8 cellular contexts compared by ENCODE assay signal in genomic region chr16:2033057-2033911, GRCh38. TPM values are rescaled to one million over a fixed set of nuclear protein-coding genes. Genes with fewer than 3 reads are reported as not detected.
A peak's percentile ranks its signal among the peaks of the same experiment; 100 is the strongest.
DNase-seq lines count a peak whose midpoint lies in the region; ATAC-seq and TF ChIP-seq lines count a peak whose summit lies in the region.

No MANE protein-coding gene starts in this region.

- H3K9me3 Mint-ChIP-seq in activated T-helper 17 cell treated with anti-CD3 and anti-CD28 coated beads, Interleukin-2, amount 50 U/mL, for 72 hours, result no peaks in the 10 kb centered on the region

- DNase-seq in DND-41 (no peak), left ventricle myocardium inferior (peak; percentile 76), putamen (ENCODE audit: low spot score) (peak; percentile 94), DMS153 (lab: John Stamatoyannopoulos, UW) (no peak), NCI-H2081 treated with DMSO at 0.1 percent for 48 hours (lab: John Stamatoyannopoulos, UW) (no peak), GM10248 (ENCODE audit: extremely low spot score) (no peak)
- DNase-seq in activated naive CD4-positive, alpha-beta T cell (lab: John Stamatoyannopoulos, UW), result no peak

- H3K27ac Mint-ChIP-seq in activated T-helper 17 cell treated with anti-CD3 and anti-CD28 coated beads, Interleukin-2, amount 50 U/mL, for 72 hours, result no peak overlapping the region

- CTCF ChIA-PET in GM10248 (lab: Yijun Ruan, JAX), result interaction anchor here (0.8 to 2.4 kb wide), 3 partner anchors 11 to 107 kb away, joined by 4 to 16 read pairs (median 6); no protein-coding TSS in a partner anchor

- H3K36me3 ChIP-seq in DND-41 (ENCODE audit: insufficient read depth, low read length) (no peaks in the 10 kb centered on the region), left ventricle myocardium inferior (peaks cover 40% of the 10 kb centered on the region)

- no peaks in the 10 kb centered on the region for H3K4me1 Mint-ChIP-seq in activated T-helper 17 cell treated with anti-CD3 and anti-CD28 coated beads, Interleukin-2, amount 50 U/mL, for 72 hours

- TF ChIP-seq CTCF in DND-41 (IDR thresholded peaks at IDR 0.05; ENCODE audit: borderline replicate concordance, extremely low read depth, low read length, poor library complexity, severe bottlenecking), result no peak
- TF ChIP-seq CTCF in left ventricle myocardium inferior (IDR thresholded peaks at IDR 0.05; ENCODE audit: borderline replicate concordance), result no peak
- no peak for TF ChIP-seq CTCF in GM10248 (IDR thresholded peaks at IDR 0.05; ENCODE audit: control extremely low read depth, extremely low read depth, low read depth, missing control alignments)

- H3K4me1 ChIP-seq in DND-41 (ENCODE audit: insufficient read depth, low read length), result no peaks in the 10 kb centered on the region
- H3K4me1 ChIP-seq in left ventricle myocardium inferior, result peaks cover 80% of the 10 kb centered on the region

- no peak overlapping the region for H2AFZ ChIP-seq in DND-41 (ENCODE audit: low read depth, low read length)

- no peak overlapping the region for H3K4me3 Mint-ChIP-seq in activated T-helper 17 cell treated with anti-CD3 and anti-CD28 coated beads, Interleukin-2, amount 50 U/mL, for 72 hours

- no peaks in the 10 kb centered on the region for H3K79me2 ChIP-seq in DND-41 (ENCODE audit: insufficient read depth, low read length)

- no peaks in the 10 kb centered on the region for H3K9me3 ChIP-seq in DND-41 (ENCODE audit: insufficient read depth, low read length, severe bottlenecking)
- H3K9me3 ChIP-seq in left ventricle myocardium inferior (replicated peaks), result no peaks in the 10 kb centered on the region

- H3K4me3 ChIP-seq in DND-41 (ENCODE audit: low read depth in 1 of 2, low read length in 2 of 2) (no peak overlapping the region), left ventricle myocardium inferior (peak overlapping the region; percentile 72)

- POLR2A ChIA-PET in GM10248 (lab: Yijun Ruan, JAX), result interaction anchor here (1.1 kb wide), 1 partner anchor 122 kb away, joined by 4 read pairs; the partner anchor contains the start of gene TRAF7

- H3K27me3 Mint-ChIP-seq in activated T-helper 17 cell treated with anti-CD3 and anti-CD28 coated beads, Interleukin-2, amount 50 U/mL, for 72 hours, result no peaks in the 10 kb centered on the region

- H3K4me2 ChIP-seq in DND-41 (ENCODE audit: insufficient read depth, low read length), result no peak overlapping the region

- peak; percentile 13; the same call in 1 of the 3 replicates for ATAC-seq in DND-41 (ENCODE audit: insufficient read depth, low read depth)
- peak; percentile 26 for ATAC-seq in activated T-helper 17 cell treated with anti-CD3 and anti-CD28 coated beads, Interleukin-2, amount 50 U/mL, for 72 hours (replicated peaks)

- H3K27ac ChIP-seq in DND-41 (ENCODE audit: low read length), result no peak overlapping the region
- peak overlapping the region; percentile 98 for H3K27ac ChIP-seq in left ventricle myocardium inferior (replicated peaks)

- H3K36me3 Mint-ChIP-seq in activated T-helper 17 cell treated with anti-CD3 and anti-CD28 coated beads, Interleukin-2, amount 50 U/mL, for 72 hours (ENCODE audit: low read depth), result no peaks in the 10 kb centered on the region

- intact Hi-C loops in left ventricle myocardium inferior (cut with micrococcal nuclease), result no loop called here

- H3K27me3 ChIP-seq in DND-41 (ENCODE audit: insufficient read depth, low read length, poor library complexity) (peaks cover 9% of the 10 kb centered on the region), left ventricle myocardium inferior (ENCODE audit: low read depth) (no peaks in the 10 kb centered on the region)

- peaks cover 6% of the 10 kb centered on the region for H4K20me1 ChIP-seq in DND-41 (ENCODE audit: insufficient read depth, low read length)

- no peak overlapping the region for H3K9ac ChIP-seq in DND-41 (ENCODE audit: low read depth, low read length)

RNA-seq across cellular contexts. Expression of gene NHERF2, which starts 6.6 kb away (rescaled TPM):
- total RNA-seq in activated T-helper 17 cell treated with anti-CD3 and anti-CD28 coated beads, Interleukin-2, amount 50 U/mL, for 72 hours, result 1 to 10 TPM in 1 of 2 donors, under 1 TPM in 1; 0.21 to 2.9 TPM
- total RNA-seq in left ventricle myocardium inferior, result 221 TPM

RNA-seq across cellular contexts. Expression of gene NPW, which starts 13.7 kb away (rescaled TPM):
- total RNA-seq in activated T-helper 17 cell treated with anti-CD3 and anti-CD28 coated beads, Interleukin-2, amount 50 U/mL, for 72 hours, result 1 to 10 TPM in 1 of 2 donors, not detected in 1; 2.8 TPM
- total RNA-seq in left ventricle myocardium inferior, result not detected

RNA-seq across cellular contexts. Expression of gene NTHL1, which starts 14.3 kb away (rescaled TPM):
- total RNA-seq in activated T-helper 17 cell treated with anti-CD3 and anti-CD28 coated beads, Interleukin-2, amount 50 U/mL, for 72 hours, result 10 to 100 TPM; 13.2 to 37.6 TPM
- 21.7 TPM for total RNA-seq in left ventricle myocardium inferior

RNA-seq across cellular contexts. Expression of gene TSC2, which starts 14.5 kb away (rescaled TPM):
- total RNA-seq in activated T-helper 17 cell treated with anti-CD3 and anti-CD28 coated beads, Interleukin-2, amount 50 U/mL, for 72 hours, result 10 to 100 TPM; 79.3 to 83.7 TPM
- 80.1 TPM for total RNA-seq in left ventricle myocardium inferior

RNA-seq across cellular contexts. Expression of gene ZNF598, which starts 23.7 kb away (rescaled TPM):
- total RNA-seq in activated T-helper 17 cell treated with anti-CD3 and anti-CD28 coated beads, Interleukin-2, amount 50 U/mL, for 72 hours, result 10 to 100 TPM; 41.2 to 79.6 TPM
- total RNA-seq in left ventricle myocardium inferior, result 14.5 TPM

Comparison
In these comparisons a context has a peak if more than half of its experiments do, and no peak if none do; other contexts are left out.
1. DNase-seq: peak in left ventricle myocardium inferior (single experiment) and putamen (single experiment); none in DND-41 (single experiment), DMS153 (single experiment), NCI-H2081 treated with DMSO at 0.1 percent for 48 hours (single experiment), GM10248 (single experiment) and activated naive CD4-positive, alpha-beta T cell (0 of 4).
2. RNA of gene NHERF2, which starts 6.6 kb away (total RNA-seq): 221 TPM in left ventricle myocardium inferior (single experiment); 0.21 to 2.9 TPM in activated T-helper 17 cell treated with anti-CD3 and anti-CD28 coated beads, Interleukin-2, amount 50 U/mL, for 72 hours; every median in the first group is over 10 times any median in the second.